In genomic region chr14:53055003-53055402, GRCh38 we compare ENCODE assay signal across 8 cellular contexts.
DNase-seq lines count a peak whose midpoint lies in the region; ATAC-seq, FAIRE-seq and TF ChIP-seq lines count a peak whose summit lies in the region.

No MANE protein-coding gene starts in this region.

- H2AFZ ChIP-seq in OCI-LY7 (ENCODE audit: low read length): no peak overlapping the region

- no peak overlapping the region for H3K4me2 ChIP-seq in OCI-LY7 (ENCODE audit: low read length)

- no TSS peak for BruUV-seq in OCI-LY7 (replicated peaks; lab: Mats Ljungman, UMichigan)

- ATAC-seq in lung (ENCODE audit: insufficient read depth, low FRiP score): no peak

- H3K27ac ChIP-seq in OCI-LY7 (ENCODE audit: low read depth, low read length, poor library complexity, severe bottlenecking) (no peak overlapping the region), lung (ENCODE audit: low read depth in 1 of 2, low read length in 1 of 2) (no peak overlapping the region)

- intact Hi-C loops in OCI-LY7 (cut with micrococcal nuclease; ENCODE audit: unreplicated experiment): loop anchor here (2.0 to 5.0 kb wide), 3 partner anchors 97 to 252 kb away; partner anchors contain the start of gene DDHD1

- no peaks in the 10 kb centered on the region for H3K9me2 ChIP-seq in OCI-LY7 (ENCODE audit: insufficient read depth, low read length)

- no peaks in the 10 kb centered on the region for H4K20me1 ChIP-seq in OCI-LY7 (ENCODE audit: insufficient read depth, low read length)

- no peak for TF ChIP-seq POLR2A in GM12892 (IDR thresholded peaks at IDR 0.05; ENCODE audit: low read depth, low read length)

- no peaks in the 10 kb centered on the region for H3K4me1 ChIP-seq in OCI-LY7 (ENCODE audit: insufficient read depth, low read length, poor library complexity, severe bottlenecking)
- no peaks in the 10 kb centered on the region for H3K4me1 ChIP-seq in lung (ENCODE audit: control insufficient read depth in 2 of 2, insufficient read depth in 2 of 2, low read length in 2 of 2)

- TF ChIP-seq CTCF in OCI-LY7 (conservative IDR thresholded peaks at IDR 0.05; ENCODE audit: low read length) (peak; percentile 91), lung (IDR thresholded peaks at IDR 0.05; ENCODE audit: control extremely low read depth, extremely low read depth) (peak; percentile 60)

- H3K9me3 ChIP-seq in OCI-LY7 (ENCODE audit: low read length) (no peaks in the 10 kb centered on the region), lung (ENCODE audit: control insufficient read depth in 2 of 2, insufficient read depth in 1 of 2, low read length in 1 of 2) (no peaks in the 10 kb centered on the region)

- no peaks in the 10 kb centered on the region for H3K27me3 ChIP-seq in lung (ENCODE audit: control insufficient read depth, insufficient read depth)

- POLR2A ChIA-PET in OCI-LY7 (lab: Charles Lee): interaction anchor here (1.8 kb wide), 1 partner anchor 10 kb away, joined by 5 read pairs; no protein-coding TSS in a partner anchor

- H3K79me2 ChIP-seq in OCI-LY7 (ENCODE audit: insufficient read depth, low read depth, low read length): no peaks in the 10 kb centered on the region

- H3K4me3 ChIP-seq in OCI-LY7 (ENCODE audit: low read depth, low read length, poor library complexity, severe bottlenecking) (no peak overlapping the region), lung (no peak overlapping the region)

- WGBS in lung, 2 donors: 3 to 8% methylated on average over 1 of the region's 1 CpG

- CTCF ChIA-PET in OCI-LY7 (lab: Charles Lee; ENCODE audit: unreplicated experiment): no interaction called here

- H3K36me3 ChIP-seq in OCI-LY7 (ENCODE audit: insufficient read depth, low read length) (peaks cover 49% of the 10 kb centered on the region), lung (ENCODE audit: control insufficient read depth in 2 of 2, insufficient read depth in 2 of 2, low read length in 2 of 2) (peaks cover 0 to 1% of the 10 kb centered on the region in 2 donors)

- peak; percentile 34 for DNase-seq in AG08396 (ENCODE audit: low spot score)
- DNase-seq in GM12892 (ENCODE audit: insufficient read length): peak; percentile 1
- peak; percentile 39 for DNase-seq in HT-29 (ENCODE audit: low spot score)
- peak; percentile 51 for DNase-seq in OCI-LY7 (ENCODE audit: low spot score)
- DNase-seq in dedifferentiated amniotic fluid mesenchymal stem cell (ENCODE audit: extremely low spot score): peak; percentile 75
- DNase-seq in lung (ENCODE audit: low spot score): no peak
- no peak for DNase-seq in activated effector memory CD4-positive, alpha-beta T cell treated with Interleukin-2 at 50 U/mL for 16 hours
- no peak for DNase-seq in ureter (ENCODE audit: low spot score)

- peak; percentile 82 for FAIRE-seq in GM12892 (lab: Jason Lieb, UNC)

Comparison
In these comparisons a context has a peak if more than half of its experiments do, and no peak if none do; other contexts are left out.
1. DNase-seq: peak in AG08396 (single experiment), GM12892 (single experiment), HT-29 (single experiment), OCI-LY7 (single experiment) and dedifferentiated amniotic fluid mesenchymal stem cell (single experiment); none in lung (single experiment), activated effector memory CD4-positive, alpha-beta T cell treated with Interleukin-2 at 50 U/mL for 16 hours (single experiment) and ureter (single experiment).